Comparison of ENCODE assay signal across 18 cellular contexts in the genomic region with DNA sequence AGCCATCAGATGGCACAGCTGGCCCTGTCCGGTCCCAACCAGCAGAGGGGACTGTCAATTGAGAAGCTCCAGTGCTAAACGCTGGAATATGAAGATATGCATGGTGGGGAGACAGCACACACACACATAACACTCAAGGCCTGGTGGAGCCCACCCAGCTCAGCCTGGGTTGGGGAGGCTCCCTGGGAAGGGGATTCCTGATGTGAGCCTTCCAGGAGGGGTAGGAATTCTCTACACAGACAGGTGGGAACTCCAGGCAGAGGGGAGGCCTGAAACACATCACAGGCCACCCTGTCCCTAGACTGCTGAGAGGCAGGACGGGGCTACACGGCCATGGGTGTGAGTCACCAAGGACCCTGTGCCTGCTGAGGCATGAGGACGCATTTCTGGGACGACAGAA.
"Had no signal": no experiment of that assay in that cellular context is flagged by ENCODE, and none has a peak within 500 bp of the region (broad histone marks: within the 10 kb centered on the region; RNA-seq: fewer than 3 reads in every experiment).

No MANE protein-coding gene starts in this region.

- H3K27ac Mint-ChIP-seq: stimulated activated naive CD8-positive, alpha-beta T cell treated with anti-CD3 and anti-CD28 coated beads, Interleukin-15, Interleukin-2, amounts not matched to agents 100 ng/mL and 50 ng/mL, for 24 hours had no signal

- DNase-seq: cerebellar nuclear complex; colonic mucosa; dermis blood vessel endothelial cell; foreskin keratinocyte; kidney; mucosa of descending colon; naive thymus-derived CD8-positive, alpha-beta T cell; nucleus accumbens; stimulated activated CD4-positive, alpha-beta T cell treated with anti-CD3 and anti-CD28 coated beads, Interleukin-2, amount 100 ng/mL, for 24 hours; stimulated activated CD4-positive, alpha-beta T cell treated with anti-CD3 and anti-CD28 coated beads, Interleukin-4, amount 100 ng/mL, for 4 hours; testis had no signal

- H3K9ac ChIP-seq: parathyroid adenoma had no signal

- H3K27me3 Mint-ChIP-seq: naive thymus-derived CD8-positive, alpha-beta T cell; stimulated activated naive CD8-positive, alpha-beta T cell treated with anti-CD3 and anti-CD28 coated beads, Interleukin-15, Interleukin-2, amounts not matched to agents 100 ng/mL and 50 ng/mL, for 24 hours had no signal

- H2AFZ ChIP-seq: hepatocyte, parathyroid adenoma had no signal

- H3K27me3 ChIP-seq: cardiac muscle cell, colonic mucosa, testis, tibial nerve had no signal

- H3K4me3 Mint-ChIP-seq: naive thymus-derived CD8-positive, alpha-beta T cell; stimulated activated naive CD8-positive, alpha-beta T cell treated with anti-CD3 and anti-CD28 coated beads, Interleukin-15, Interleukin-2, amounts not matched to agents 100 ng/mL and 50 ng/mL, for 24 hours had no signal

- H3K4me3 ChIP-seq: cardiac muscle cell, colonic mucosa, hepatocyte, mucosa of descending colon, prostate gland, testis, tibial nerve had no signal

- H3K9me3 ChIP-seq: colonic mucosa, mucosa of descending colon, prostate gland, testis, tibial nerve had no signal

- ATAC-seq: foreskin keratinocyte; mucosa of descending colon; naive thymus-derived CD8-positive, alpha-beta T cell; sciatic nerve had no signal

- H3K36me3 ChIP-seq: cardiac muscle cell, colonic mucosa, prostate gland, tibial nerve had no signal

- H3K27ac ChIP-seq: cardiac muscle cell, colonic mucosa, foreskin keratinocyte, hepatocyte, parathyroid adenoma, prostate gland, testis, tibial nerve had no signal

- H3K4me1 ChIP-seq: colonic mucosa, foreskin keratinocyte, parathyroid adenoma, prostate gland, testis, tibial nerve had no signal

- H3K36me3 Mint-ChIP-seq: naive thymus-derived CD8-positive, alpha-beta T cell had no signal

- H3K9me3 Mint-ChIP-seq: naive thymus-derived CD8-positive, alpha-beta T cell; stimulated activated naive CD8-positive, alpha-beta T cell treated with anti-CD3 and anti-CD28 coated beads, Interleukin-15, Interleukin-2, amounts not matched to agents 100 ng/mL and 50 ng/mL, for 24 hours had no signal

- H3K4me2 ChIP-seq: hepatocyte had no signal
